Comparison of ENCODE assay signal across 2 cellular contexts in the genomic region with DNA sequence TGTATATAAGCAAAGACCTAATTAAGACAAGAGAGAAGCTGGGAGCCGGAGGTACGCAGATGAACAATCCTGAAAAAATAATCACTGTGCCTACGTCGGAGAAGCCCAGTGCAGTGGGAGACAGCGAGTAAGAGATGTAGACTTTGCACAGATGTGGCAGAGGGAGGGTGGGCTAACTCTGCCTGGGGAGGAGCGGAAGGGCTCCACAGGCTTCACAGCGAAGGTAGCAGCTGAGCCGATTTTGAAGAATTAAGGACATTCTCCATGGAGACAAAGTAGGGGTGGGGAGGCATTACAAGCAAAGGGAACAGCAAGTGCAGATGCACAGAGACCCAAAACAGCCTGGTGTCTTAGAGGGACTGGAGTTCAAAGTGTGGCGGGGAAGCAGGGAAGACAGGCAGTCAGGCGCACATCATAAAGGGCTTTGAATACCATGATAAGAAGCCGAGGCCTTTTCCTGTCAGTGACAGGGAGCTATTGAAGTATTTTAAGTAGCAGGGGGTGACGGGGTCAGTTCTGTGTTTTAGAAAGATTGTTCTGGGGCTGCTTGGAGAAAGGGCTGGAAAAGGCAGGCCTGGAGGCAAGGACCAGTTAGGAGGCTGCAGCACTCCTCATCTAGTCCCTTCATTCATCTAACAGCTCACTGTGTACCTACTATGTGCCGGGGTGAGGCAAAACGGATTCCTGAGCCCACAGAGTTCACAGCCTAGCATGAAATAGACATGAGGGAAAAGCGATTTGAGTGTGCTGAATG.
A peak's percentile ranks its signal among the peaks of the same experiment; 100 is the strongest.
TF ChIP-seq lines count a peak whose summit lies in the region.

No MANE protein-coding gene starts in this region.

TF ChIP-seq in K562, 482 proteins besides CTCF, POLR2A, EP300 and RAD21 (continues in another document):
- TF ChIP-seq HBP1 (CRISPR knock-in tag; IDR thresholded peaks at IDR 0.05) (no peak), TAL1 (IDR thresholded peaks at IDR 0.05) (0 out of 2 replicates have a peak, but pooled peaks have one; percentile 7), TCF3 (CRISPR knock-in tag; IDR thresholded peaks at IDR 0.05) (peak; percentile 62), ARID1B (IDR thresholded peaks at IDR 0.05) (peak; percentile 20; the same call in 1 of the 2 replicates), ZC3H11A (IDR thresholded peaks at IDR 0.05; ENCODE audit: low read depth, low read length) (no peak), ZNF57 (CRISPR knock-in tag; IDR thresholded peaks at IDR 0.05) (no peak), COPS2 (conservative IDR thresholded peaks at IDR 0.05) (no peak), DNMT1 (IDR thresholded peaks at IDR 0.05) (no peak), DDX20 (tag; IDR thresholded peaks at IDR 0.05; ENCODE audit: low read depth) (no peak), LARP7 (IDR thresholded peaks at IDR 0.05) (no peak), LEF1 (IDR thresholded peaks at IDR 0.05) (no peak), POLR3G (IDR thresholded peaks at IDR 0.05; ENCODE audit: extremely low read depth, insufficient read length, insufficient replicate concordance) (no peak)
- TF ChIP-seq, protein P1, sequence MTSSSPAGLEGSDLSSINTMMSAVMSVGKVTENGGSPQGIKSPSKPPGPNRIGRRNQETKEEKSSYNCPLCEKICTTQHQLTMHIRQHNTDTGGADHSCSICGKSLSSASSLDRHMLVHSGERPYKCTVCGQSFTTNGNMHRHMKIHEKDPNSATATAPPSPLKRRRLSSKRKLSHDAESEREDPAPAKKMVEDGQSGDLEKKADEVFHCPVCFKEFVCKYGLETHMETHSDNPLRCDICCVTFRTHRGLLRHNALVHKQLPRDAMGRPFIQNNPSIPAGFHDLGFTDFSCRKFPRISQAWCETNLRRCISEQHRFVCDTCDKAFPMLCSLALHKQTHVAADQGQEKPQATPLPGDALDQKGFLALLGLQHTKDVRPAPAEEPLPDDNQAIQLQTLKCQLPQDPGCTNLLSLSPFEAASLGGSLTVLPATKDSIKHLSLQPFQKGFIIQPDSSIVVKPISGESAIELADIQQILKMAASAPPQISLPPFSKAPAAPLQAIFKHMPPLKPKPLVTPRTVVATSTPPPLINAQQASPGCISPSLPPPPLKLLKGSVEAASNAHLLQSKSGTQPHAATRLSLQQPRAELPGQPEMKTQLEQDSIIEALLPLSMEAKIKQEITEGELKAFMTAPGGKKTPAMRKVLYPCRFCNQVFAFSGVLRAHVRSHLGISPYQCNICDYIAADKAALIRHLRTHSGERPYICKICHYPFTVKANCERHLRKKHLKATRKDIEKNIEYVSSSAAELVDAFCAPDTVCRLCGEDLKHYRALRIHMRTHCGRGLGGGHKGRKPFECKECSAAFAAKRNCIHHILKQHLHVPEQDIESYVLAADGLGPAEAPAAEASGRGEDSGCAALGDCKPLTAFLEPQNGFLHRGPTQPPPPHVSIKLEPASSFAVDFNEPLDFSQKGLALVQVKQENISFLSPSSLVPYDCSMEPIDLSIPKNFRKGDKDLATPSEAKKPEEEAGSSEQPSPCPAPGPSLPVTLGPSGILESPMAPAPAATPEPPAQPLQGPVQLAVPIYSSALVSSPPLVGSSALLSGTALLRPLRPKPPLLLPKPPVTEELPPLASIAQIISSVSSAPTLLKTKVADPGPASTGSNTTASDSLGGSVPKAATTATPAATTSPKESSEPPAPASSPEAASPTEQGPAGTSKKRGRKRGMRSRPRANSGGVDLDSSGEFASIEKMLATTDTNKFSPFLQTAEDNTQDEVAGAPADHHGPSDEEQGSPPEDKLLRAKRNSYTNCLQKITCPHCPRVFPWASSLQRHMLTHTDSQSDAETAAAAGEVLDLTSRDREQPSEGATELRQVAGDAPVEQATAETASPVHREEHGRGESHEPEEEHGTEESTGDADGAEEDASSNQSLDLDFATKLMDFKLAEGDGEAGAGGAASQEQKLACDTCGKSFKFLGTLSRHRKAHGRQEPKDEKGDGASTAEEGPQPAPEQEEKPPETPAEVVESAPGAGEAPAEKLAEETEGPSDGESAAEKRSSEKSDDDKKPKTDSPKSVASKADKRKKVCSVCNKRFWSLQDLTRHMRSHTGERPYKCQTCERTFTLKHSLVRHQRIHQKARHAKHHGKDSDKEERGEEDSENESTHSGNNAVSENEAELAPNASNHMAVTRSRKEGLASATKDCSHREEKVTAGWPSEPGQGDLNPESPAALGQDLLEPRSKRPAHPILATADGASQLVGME (CRISPR knock-in tag; IDR thresholded peaks at IDR 0.05), result no peak
- TF ChIP-seq, protein P2, sequence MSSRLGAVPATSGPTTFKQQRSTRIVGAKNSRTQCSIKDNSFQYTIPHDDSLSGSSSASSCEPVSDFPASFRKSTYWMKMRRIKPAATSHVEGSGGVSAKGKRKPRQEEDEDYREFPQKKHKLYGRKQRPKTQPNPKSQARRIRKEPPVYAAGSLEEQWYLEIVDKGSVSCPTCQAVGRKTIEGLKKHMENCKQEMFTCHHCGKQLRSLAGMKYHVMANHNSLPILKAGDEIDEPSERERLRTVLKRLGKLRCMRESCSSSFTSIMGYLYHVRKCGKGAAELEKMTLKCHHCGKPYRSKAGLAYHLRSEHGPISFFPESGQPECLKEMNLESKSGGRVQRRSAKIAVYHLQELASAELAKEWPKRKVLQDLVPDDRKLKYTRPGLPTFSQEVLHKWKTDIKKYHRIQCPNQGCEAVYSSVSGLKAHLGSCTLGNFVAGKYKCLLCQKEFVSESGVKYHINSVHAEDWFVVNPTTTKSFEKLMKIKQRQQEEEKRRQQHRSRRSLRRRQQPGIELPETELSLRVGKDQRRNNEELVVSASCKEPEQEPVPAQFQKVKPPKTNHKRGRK (tag; IDR thresholded peaks at IDR 0.05), result no peak
- TF ChIP-seq, protein P3, sequence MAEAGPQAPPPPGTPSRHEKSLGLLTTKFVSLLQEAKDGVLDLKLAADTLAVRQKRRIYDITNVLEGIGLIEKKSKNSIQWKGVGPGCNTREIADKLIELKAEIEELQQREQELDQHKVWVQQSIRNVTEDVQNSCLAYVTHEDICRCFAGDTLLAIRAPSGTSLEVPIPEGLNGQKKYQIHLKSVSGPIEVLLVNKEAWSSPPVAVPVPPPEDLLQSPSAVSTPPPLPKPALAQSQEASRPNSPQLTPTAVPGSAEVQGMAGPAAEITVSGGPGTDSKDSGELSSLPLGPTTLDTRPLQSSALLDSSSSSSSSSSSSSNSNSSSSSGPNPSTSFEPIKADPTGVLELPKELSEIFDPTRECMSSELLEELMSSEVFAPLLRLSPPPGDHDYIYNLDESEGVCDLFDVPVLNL (CRISPR knock-in tag; IDR thresholded peaks at IDR 0.05; ENCODE audit: low read depth), result no peak
- TF ChIP-seq, protein P4, sequence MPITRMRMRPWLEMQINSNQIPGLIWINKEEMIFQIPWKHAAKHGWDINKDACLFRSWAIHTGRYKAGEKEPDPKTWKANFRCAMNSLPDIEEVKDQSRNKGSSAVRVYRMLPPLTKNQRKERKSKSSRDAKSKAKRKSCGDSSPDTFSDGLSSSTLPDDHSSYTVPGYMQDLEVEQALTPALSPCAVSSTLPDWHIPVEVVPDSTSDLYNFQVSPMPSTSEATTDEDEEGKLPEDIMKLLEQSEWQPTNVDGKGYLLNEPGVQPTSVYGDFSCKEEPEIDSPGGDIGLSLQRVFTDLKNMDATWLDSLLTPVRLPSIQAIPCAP (CRISPR knock-in tag; IDR thresholded peaks at IDR 0.05; ENCODE audit: borderline replicate concordance), result no peak

TF ChIP-seq in HepG2, 621 proteins besides CTCF, POLR2A, EP300 and RAD21:
- TF ChIP-seq ZKSCAN1 (IDR thresholded peaks at IDR 0.05; ENCODE audit: low read length), result peak; percentile 80; the same call in 1 of the 2 replicates
- no peak for TF ChIP-seq GTF3A (CRISPR knock-in tag; conservative IDR thresholded peaks at IDR 0.05)
- TF ChIP-seq NBN (conservative IDR thresholded peaks at IDR 0.05), result no peak
- no peak for TF ChIP-seq ZHX1 (CRISPR knock-in tag; IDR thresholded peaks at IDR 0.05; ENCODE audit: low read depth)
- TF ChIP-seq FOXM1 (CRISPR knock-in tag; IDR thresholded peaks at IDR 0.05), result no peak
- no peak for TF ChIP-seq ZNF788 (CRISPR knock-in tag; IDR thresholded peaks at IDR 0.05; ENCODE audit: borderline replicate concordance)
- no peak for TF ChIP-seq ZNF225 (CRISPR knock-in tag; IDR thresholded peaks at IDR 0.05)
